Comparison of ENCODE assay signal across 11 cellular contexts in genomic region chr9:89662718-89663246, GRCh38. TPM values are rescaled to one million over a fixed set of nuclear protein-coding genes. Genes with fewer than 3 reads are reported as not detected.
A peak's percentile ranks its signal among the peaks of the same experiment; 100 is the strongest.
DNase-seq lines count a peak whose midpoint lies in the region; ATAC-seq and TF ChIP-seq lines count a peak whose summit lies in the region.
"Had no signal": no experiment of that assay in that cellular context is flagged by ENCODE, and none has a peak within 500 bp of the region (broad histone marks: within the 10 kb centered on the region; RNA-seq: fewer than 3 reads in every experiment).

No MANE protein-coding gene starts in this region.

- intact Hi-C loops in dorsolateral prefrontal cortex (cut with DNase I), result loop anchor here in 1 of 2 donors (5.0 to 10.0 kb wide), 2 partner anchors 55 to 142 kb away; partner anchors contain the start of gene GADD45G

- H3K9ac ChIP-seq in neural progenitor cell, result no peak overlapping the region

- peaks cover 48% of the 10 kb centered on the region for H3K4me1 Mint-ChIP-seq in neural progenitor cell

- no peak for ATAC-seq in upper lobe of left lung (ENCODE audit: low FRiP score in 2 of 2)
- ATAC-seq: activated CD8-positive, alpha-beta T cell treated with anti-CD3 and anti-CD28 coated beads for 36 hours had no signal

- H3K27me3 Mint-ChIP-seq in neural progenitor cell (ENCODE audit: insufficient read depth, low read depth), result peaks cover 9% of the 10 kb centered on the region

- no peaks in the 10 kb centered on the region for H3K79me2 ChIP-seq in neural progenitor cell (ENCODE audit: low read depth)

- no peaks in the 10 kb centered on the region for H3K9me3 Mint-ChIP-seq in neural progenitor cell
- H3K9me3 Mint-ChIP-seq: activated CD8-positive, alpha-beta T cell treated with anti-CD3 and anti-CD28 coated beads for 36 hours had no signal

- H3K27ac Mint-ChIP-seq in neural progenitor cell, result no peak overlapping the region
- H3K27ac Mint-ChIP-seq: activated CD8-positive, alpha-beta T cell treated with anti-CD3 and anti-CD28 coated beads for 36 hours had no signal

- TF ChIP-seq EP300 in upper lobe of left lung (IDR thresholded peaks at IDR 0.05), result no peak

- H3K4me1 ChIP-seq in neural progenitor cell (peaks cover 21% of the 10 kb centered on the region), upper lobe of left lung (peaks cover 51 to 85% (median 70%) of the 10 kb centered on the region in 4 donors)

- no peaks in the 10 kb centered on the region for H3K27me3 ChIP-seq in dorsolateral prefrontal cortex
- no peaks in the 10 kb centered on the region for H3K27me3 ChIP-seq in neural progenitor cell
- H3K27me3 ChIP-seq in upper lobe of left lung, result no peaks in the 10 kb centered on the region
- H3K27me3 ChIP-seq: ovary had no signal

- peak overlapping the region in 57 of 59 donors; percentile 8 to 73 (median 53) for H3K4me3 ChIP-seq in dorsolateral prefrontal cortex
- no peak overlapping the region for H3K4me3 ChIP-seq in neural progenitor cell
- H3K4me3 ChIP-seq in upper lobe of left lung, result peak overlapping the region in 1 of 4 donors; percentile 31

- H3K36me3 Mint-ChIP-seq in neural progenitor cell, result no peaks in the 10 kb centered on the region

- 85 to 96% methylated on average over 10 to 17 of the region's 19 CpGs for WGBS in upper lobe of left lung, 2 donors

- H3K4me2 ChIP-seq in neural progenitor cell, result peak overlapping the region; percentile 63

- H3F3A ChIP-seq in neural progenitor cell (ENCODE audit: low read depth), result peaks cover 9% of the 10 kb centered on the region

- TF ChIP-seq CTCF in dorsolateral prefrontal cortex (IDR thresholded peaks at IDR 0.05 in 54 of 56, conservative IDR thresholded peaks at IDR 0.05 in 2 of 56; ENCODE audit: low read depth in 1 of 56, partially characterized antibody in 56 of 56), result no peak
- TF ChIP-seq CTCF in neural progenitor cell (IDR thresholded peaks at IDR 0.05), result no peak
- no peak for TF ChIP-seq CTCF in upper lobe of left lung (IDR thresholded peaks at IDR 0.05)

- TF ChIP-seq POLR2A in upper lobe of left lung (IDR thresholded peaks at IDR 0.05), result no peak

- H3K27ac ChIP-seq in dorsolateral prefrontal cortex (peak overlapping the region in 50 of 59 donors; percentile 23 to 91 (median 80)), neural progenitor cell (no peak overlapping the region), upper lobe of left lung (peak overlapping the region; percentile 69 to 87 (median 84))

- peak overlapping the region; percentile 95 for H2AFZ ChIP-seq in neural progenitor cell (replicated peaks)

- DNase-seq in NCI-H2227 (lab: John Stamatoyannopoulos, UW; ENCODE audit: unreplicated experiment) (peak; percentile 3), NCI-H2227 treated with DMSO at 0.1 percent for 48 hours (lab: John Stamatoyannopoulos, UW) (no peak), dorsolateral prefrontal cortex (peak in 1 of 10 donors; percentile 35), neural progenitor cell (ENCODE audit: low spot score) (no peak), upper lobe of left lung (no peak), NCI-H1048 (lab: John Stamatoyannopoulos, UW) (no peak), mucosa of gallbladder (ENCODE audit: low spot score) (no peak), NCI-H526 treated with DMSO at 0.1 percent for 48 hours (lab: John Stamatoyannopoulos, UW) (no peak)
- DNase-seq: activated CD8-positive, alpha-beta T cell treated with anti-CD3 and anti-CD28 coated beads for 36 hours; activated naive CD4-positive, alpha-beta T cell treated with Interleukin-2 at 50 U/mL for 16 hours had no signal

- H4K20me1 ChIP-seq in neural progenitor cell (ENCODE audit: low read depth), result no peaks in the 10 kb centered on the region

- H3K36me3 ChIP-seq in neural progenitor cell (no peaks in the 10 kb centered on the region), upper lobe of left lung (no peaks in the 10 kb centered on the region)
- H3K36me3 ChIP-seq: ovary had no signal

- peak overlapping the region; percentile 58 for H3K4me3 Mint-ChIP-seq in neural progenitor cell
- H3K4me3 Mint-ChIP-seq: activated CD8-positive, alpha-beta T cell treated with anti-CD3 and anti-CD28 coated beads for 36 hours had no signal

- H3K9me3 ChIP-seq in neural progenitor cell (ENCODE audit: low read depth) (no peaks in the 10 kb centered on the region), upper lobe of left lung (no peaks in the 10 kb centered on the region)
- H3K9me3 ChIP-seq: ovary had no signal

RNA-seq across cellular contexts. Expression of gene GADD45G, which starts 58.0 kb away (rescaled TPM):
- total RNA-seq in dorsolateral prefrontal cortex (10 to 100 TPM in 73 of 120 experiments, 1 to 10 TPM in 47; 2.4 to 44.3 (median 11.7) TPM), neural progenitor cell (ENCODE audit: low replicate concordance) (1.8 TPM in 1 of 2 replicates, not detected in the other), upper lobe of left lung (10 to 100 TPM; 12.6 to 46.1 (median 20.1) TPM), mucosa of gallbladder (18.8 TPM)
